ENCODE assay signal across 21 cellular contexts in the genomic region with DNA sequence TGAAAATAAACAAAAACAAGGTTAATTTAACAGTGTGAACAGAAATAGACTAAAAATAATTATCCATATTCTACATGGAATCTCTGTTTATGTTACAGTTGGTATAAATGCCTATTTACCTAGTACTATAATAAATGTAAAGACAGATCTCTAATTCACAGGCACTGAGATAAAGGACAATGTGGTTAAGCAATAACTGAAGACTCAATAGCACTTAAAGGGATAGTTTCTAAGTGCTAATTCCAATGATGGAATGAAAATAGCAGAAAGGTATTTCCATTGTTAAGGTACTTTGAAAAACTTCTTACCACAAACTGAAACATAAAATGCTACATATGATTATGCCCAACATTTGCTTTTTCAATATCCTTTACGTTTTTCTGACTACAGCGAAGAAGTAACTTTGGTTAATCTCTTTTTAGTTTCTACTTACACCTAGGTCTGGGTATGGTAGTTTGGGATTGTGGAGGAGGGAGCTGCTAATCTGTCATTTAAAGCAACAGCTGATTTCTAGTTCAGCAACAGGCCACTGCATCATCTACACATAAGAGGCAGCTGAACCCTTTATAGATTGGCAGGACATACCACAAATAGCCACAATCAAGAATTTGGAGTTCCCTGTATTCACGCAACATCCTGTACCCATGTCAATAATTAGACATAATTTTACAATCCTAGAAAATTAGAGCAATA. TPM values are rescaled to one million over a fixed set of nuclear protein-coding genes. Genes with fewer than 3 reads are reported as not detected.
DNase-seq lines count a peak whose midpoint lies in the region; ATAC-seq, FAIRE-seq and TF ChIP-seq lines count a peak whose summit lies in the region.
"Had no signal": no experiment of that assay in that cellular context is flagged by ENCODE, and none has a peak within 500 bp of the region (broad histone marks: within the 10 kb centered on the region; RNA-seq: fewer than 3 reads in every experiment).

No MANE protein-coding gene starts in this region.

- H3K27me3 ChIP-seq in HUES64 (ENCODE audit: insufficient read depth, low read length) (no peaks in the 10 kb centered on the region), K562 (ENCODE audit: control insufficient read depth in 2 of 2, insufficient read depth in 2 of 2, low read length in 2 of 2) (no peaks in the 10 kb centered on the region), osteoblast (ENCODE audit: insufficient read depth, low read length) (no peaks in the 10 kb centered on the region)
- no peaks in the 10 kb centered on the region for H3K27me3 ChIP-seq in effector memory CD4-positive, alpha-beta T cell (replicated peaks; ENCODE audit: control insufficient read depth, insufficient read depth, low read length, poor library complexity, severe bottlenecking)
- H3K27me3 ChIP-seq: BE2C, dorsolateral prefrontal cortex, esophagus squamous epithelium, suprapubic skin had no signal

- CTCF ChIA-PET in K562 (lab: Yijun Ruan, JAX; ENCODE audit: low intra/inter-chr PET ratio) = no interaction called here
- CTCF ChIA-PET in activated CD4-positive, alpha-beta T cell treated with anti-CD3 and anti-CD28 coated beads for 36 hours (lab: Charles Lee) = interaction anchor here (0.9 to 1.7 kb wide), 4 partner anchors 9 to 102 kb away, joined by 3 to 5 read pairs (median 3); no protein-coding TSS in a partner anchor

- intact Hi-C loops in K562 (cut with micrococcal nuclease) = no loop called here
- intact Hi-C loops in activated CD4-positive, alpha-beta T cell treated with anti-CD3 and anti-CD28 coated beads for 36 hours (cut with DNase I, micrococcal nuclease) = loop anchor here in 1 of 2 experiments (2.0 kb wide), 1 partner anchor 27 kb away; the partner anchor contains the start of gene MAP4K3

- no peak overlapping the region for H3K9ac ChIP-seq in HUES64 (ENCODE audit: low read depth, low read length)
- no peak overlapping the region for H3K9ac ChIP-seq in K562 (ENCODE audit: insufficient read depth in 1 of 2, low read depth in 2 of 2, low read length in 2 of 2)

- no peak for TF ChIP-seq EP300 in K562 (IDR thresholded peaks at IDR 0.05; ENCODE audit: low read length)

- in situ Hi-C loops in K562 (cut with MboI) = no loop called here

- BruUV-seq in K562 (replicated peaks; lab: Mats Ljungman, UMichigan) = no TSS peak

- POLR2A ChIA-PET in K562 (lab: Yijun Ruan, JAX) = interaction anchor here (1.6 to 2.4 kb wide), 2 partner anchors 9 kb away, joined by 9 to 10 read pairs; no protein-coding TSS in a partner anchor
- POLR2A ChIA-PET in activated CD4-positive, alpha-beta T cell treated with anti-CD3 and anti-CD28 coated beads for 36 hours (lab: Charles Lee) = no interaction called here

- H3K4me1 ChIP-seq in HUES64 (ENCODE audit: insufficient read depth, low read length) (peaks cover 80% of the 10 kb centered on the region), K562 (replicated peaks in 1 of 2; ENCODE audit: control insufficient read depth in 2 of 2, insufficient read depth in 2 of 2, low read length in 2 of 2) (peaks cover 0 to 37% of the 10 kb centered on the region in 2 experiments; a peak in 3 of 5 replicates), osteoblast (ENCODE audit: insufficient read depth, low read length) (peaks cover 42% of the 10 kb centered on the region)
- H3K4me1 ChIP-seq in effector memory CD4-positive, alpha-beta T cell (ENCODE audit: control insufficient read depth, insufficient read depth, low read length, poor library complexity, severe bottlenecking) = no peaks in the 10 kb centered on the region
- H3K4me1 ChIP-seq: BE2C had no signal

- no peaks in the 10 kb centered on the region for H3K9me3 ChIP-seq in HUES64 (ENCODE audit: insufficient read depth, low read depth, low read length)
- no peaks in the 10 kb centered on the region for H3K9me3 ChIP-seq in K562 (replicated peaks; ENCODE audit: control insufficient read depth, insufficient read depth, low read depth, low read length)
- H3K9me3 ChIP-seq in osteoblast (ENCODE audit: low read depth, low read length) = no peaks in the 10 kb centered on the region
- H3K9me3 ChIP-seq in effector memory CD4-positive, alpha-beta T cell (ENCODE audit: control insufficient read depth, low read length) = no peaks in the 10 kb centered on the region
- H3K9me3 ChIP-seq: BE2C, esophagus squamous epithelium, suprapubic skin had no signal

- H4K20me1 ChIP-seq in K562 (replicated peaks; ENCODE audit: control insufficient read depth, insufficient read depth, low read length) = no peaks in the 10 kb centered on the region; the same call in 1 of the 2 replicates
- H4K20me1 ChIP-seq in osteoblast (ENCODE audit: insufficient read depth, low read length) = peaks cover 26% of the 10 kb centered on the region

- no peak overlapping the region for H3K4me2 ChIP-seq in K562 (ENCODE audit: insufficient read depth, low read length)
- H3K4me2 ChIP-seq in osteoblast (ENCODE audit: insufficient read depth, low read length) = peak overlapping the region; percentile 78

- DNase-seq in D721Med (ENCODE audit: insufficient read length, low spot score) (no peak), K562 (ENCODE audit: extremely low read depth in 1 of 4, low spot score in 3 of 4) (no peak), osteoblast (ENCODE audit: insufficient read length, low spot score, missing footprints) (no peak)
- no peak for DNase-seq in activated CD4-positive, alpha-beta T cell treated with anti-CD3 and anti-CD28 coated beads for 36 hours
- no peak for DNase-seq in effector memory CD4-positive, alpha-beta T cell
- DNase-seq: activated CD4-positive, alpha-beta memory T cell treated with anti-CD3 and anti-CD28 coated beads, Interleukin-2, amount 10 ng/mL, durations not matched to agents 7 days and 5 days; activated T-cell treated with anti-CD3 and anti-CD28 coated beads, Interleukin-2, amount 50 U/mL, for 24 hours; BE2C; dorsolateral prefrontal cortex; esophagus squamous epithelium; NCI-H1105; NCI-H2171; stimulated activated CD4-positive, alpha-beta T cell treated with anti-CD3 and anti-CD28 coated beads, Interleukin-4, amount 100 ng/mL, for 1 hour; stimulated activated CD8-positive, alpha-beta memory T cell treated with anti-CD3 and anti-CD28 coated beads, Interleukin-4, amount 100 ng/mL, for 48 hours had no signal

- H3K27me3 Mint-ChIP-seq in activated CD4-positive, alpha-beta T cell treated with anti-CD3 and anti-CD28 coated beads for 36 hours = no peaks in the 10 kb centered on the region
- H3K27me3 Mint-ChIP-seq: activated CD4-positive, alpha-beta memory T cell treated with anti-CD3 and anti-CD28 coated beads, Interleukin-2, amount 10 ng/mL, durations not matched to agents 7 days and 5 days; activated T-cell treated with anti-CD3 and anti-CD28 coated beads, Interleukin-2, amount 50 U/mL, for 24 hours; memory B cell had no signal

- ATAC-seq in K562 (peak; percentile 64), GM21723 (IDR thresholded peaks at IDR 0.05; ENCODE audit: unreplicated experiment) (no peak)
- ATAC-seq in activated CD4-positive, alpha-beta T cell treated with anti-CD3 and anti-CD28 coated beads for 36 hours = no peak

- TF ChIP-seq CTCF in D721Med (IDR thresholded peaks at IDR 0.05; ENCODE audit: insufficient read depth, missing control alignments) (no peak), K562 (IDR thresholded peaks at IDR 0.05 in 2 of 3, conservative IDR thresholded peaks at IDR 0.05 in 1 of 3; ENCODE audit: insufficient read depth in 2 of 3, low read depth in 1 of 3, low read length in 3 of 3) (no peak), osteoblast (IDR thresholded peaks at IDR 0.05; ENCODE audit: extremely low read depth, low read depth, low read length) (no peak)

- no peaks in the 10 kb centered on the region for H3K36me3 ChIP-seq in HUES64 (ENCODE audit: insufficient read depth, low read length)
- H3K36me3 ChIP-seq in K562 (ENCODE audit: control insufficient read depth, insufficient read depth, low read length) = peaks cover 4% of the 10 kb centered on the region
- H3K36me3 ChIP-seq in osteoblast (ENCODE audit: insufficient read depth, low read length) = no peaks in the 10 kb centered on the region
- H3K36me3 ChIP-seq in effector memory CD4-positive, alpha-beta T cell (ENCODE audit: control insufficient read depth, insufficient read depth, low read length) = no peaks in the 10 kb centered on the region
- H3K36me3 ChIP-seq: BE2C, esophagus squamous epithelium, suprapubic skin had no signal

- no peak for TF ChIP-seq POLR2A in K562 (conservative IDR thresholded peaks at IDR 0.05)

- H3K4me3 Mint-ChIP-seq in activated CD4-positive, alpha-beta T cell treated with anti-CD3 and anti-CD28 coated beads for 36 hours = no peak overlapping the region
- H3K4me3 Mint-ChIP-seq: activated CD4-positive, alpha-beta memory T cell treated with anti-CD3 and anti-CD28 coated beads, Interleukin-2, amount 10 ng/mL, durations not matched to agents 7 days and 5 days; activated T-cell treated with anti-CD3 and anti-CD28 coated beads, Interleukin-2, amount 50 U/mL, for 24 hours; memory B cell had no signal

- no peak overlapping the region for H3K27ac Mint-ChIP-seq in activated CD4-positive, alpha-beta T cell treated with anti-CD3 and anti-CD28 coated beads for 36 hours
- H3K27ac Mint-ChIP-seq: activated CD4-positive, alpha-beta memory T cell treated with anti-CD3 and anti-CD28 coated beads, Interleukin-2, amount 10 ng/mL, durations not matched to agents 7 days and 5 days had no signal

- peaks cover 71% of the 10 kb centered on the region for H3K4me1 Mint-ChIP-seq in activated CD4-positive, alpha-beta T cell treated with anti-CD3 and anti-CD28 coated beads for 36 hours

- no peaks in the 10 kb centered on the region for H3K9me1 ChIP-seq in K562 (ENCODE audit: control insufficient read depth, insufficient read depth, low read length)

- H2AFZ ChIP-seq in K562 (ENCODE audit: low read depth, low read length) = no peak overlapping the region
- no peak overlapping the region for H2AFZ ChIP-seq in osteoblast (ENCODE audit: low read length)

- FAIRE-seq in D721Med (lab: Jason Lieb, UNC) = peak; percentile 41
- FAIRE-seq in K562 (lab: Jason Lieb, UNC) = no peak
- FAIRE-seq: bronchial epithelial cell, H1 had no signal

- 0 out of 4 replicates have a peak, but pooled peaks of 1 of the 2 experiments have one; percentile 2 for TF ChIP-seq RAD21 in K562 (CRISPR knock-in tag; conservative IDR thresholded peaks at IDR 0.05 in 1 of 2, IDR thresholded peaks at IDR 0.05 in 1 of 2)

- H3K79me2 ChIP-seq in K562 (ENCODE audit: control insufficient read depth, insufficient read depth, low read length) (peaks cover 99% of the 10 kb centered on the region), osteoblast (ENCODE audit: insufficient read depth, low read length) (peaks cover 91% of the 10 kb centered on the region)

- H3K4me3 ChIP-seq in HUES64 (ENCODE audit: low read length) = no peak overlapping the region
- H3K4me3 ChIP-seq in K562 = no peak overlapping the region
- no peak overlapping the region for H3K4me3 ChIP-seq in osteoblast (ENCODE audit: insufficient read depth, low read length)
- no peak overlapping the region for H3K4me3 ChIP-seq in effector memory CD4-positive, alpha-beta T cell (ENCODE audit: insufficient read depth, low read depth, low read length, poor library complexity, severe bottlenecking)
- H3K4me3 ChIP-seq: dorsolateral prefrontal cortex, esophagus squamous epithelium, suprapubic skin had no signal

- H3K27ac ChIP-seq in HUES64 (ENCODE audit: low read depth, low read length) (peak overlapping the region; percentile 1; the same call in 1 of the 2 replicates), K562 (ENCODE audit: extremely low read depth, low read depth, low read length) (no peak overlapping the region), osteoblast (ENCODE audit: low read depth, low read length) (peak overlapping the region; percentile 95)
- H3K27ac ChIP-seq in effector memory CD4-positive, alpha-beta T cell (ENCODE audit: insufficient read depth, low read length, poor library complexity, severe bottlenecking) = no peak overlapping the region
- H3K27ac ChIP-seq: dorsolateral prefrontal cortex, esophagus squamous epithelium, HL-60, suprapubic skin had no signal

- 84% methylated on average over 3 of the region's 3 CpGs for WGBS in HUES64
- WGBS in K562 (ENCODE audit: insufficient coverage, low coverage, missing lambda C conversion rate) = 40% methylated on average over 3 of the region's 3 CpGs

- no peaks in the 10 kb centered on the region for H3K36me3 Mint-ChIP-seq in activated CD4-positive, alpha-beta T cell treated with anti-CD3 and anti-CD28 coated beads for 36 hours (ENCODE audit: low read depth)
- H3K36me3 Mint-ChIP-seq: memory B cell had no signal

- H3K9me3 Mint-ChIP-seq in activated CD4-positive, alpha-beta T cell treated with anti-CD3 and anti-CD28 coated beads for 36 hours (ENCODE audit: low read depth) = no peaks in the 10 kb centered on the region
- H3K9me3 Mint-ChIP-seq: activated CD4-positive, alpha-beta memory T cell treated with anti-CD3 and anti-CD28 coated beads, Interleukin-2, amount 10 ng/mL, durations not matched to agents 7 days and 5 days; activated T-cell treated with anti-CD3 and anti-CD28 coated beads, Interleukin-2, amount 50 U/mL, for 24 hours; memory B cell had no signal

RNA-seq across cellular contexts. Expression of gene MAP4K3, which starts 27.2 kb away (rescaled TPM):
- 31.3 TPM for polyA plus RNA-seq in HUES64 (2013, experiment 1 of 2)
- polyA plus RNA-seq in HUES64 (2013, experiment 2 of 2) = 32.0 TPM
- total RNA-seq in K562 (2011; cell fraction: chromatin; rRNA removed; ENCODE audit: low replicate concordance) = 73.1 and 225 TPM in 2 replicates
- 23.2 and 29.0 TPM in 2 replicates for total RNA-seq in K562 (2011; cell fraction: nucleolus; rRNA removed)
- total RNA-seq in K562 (2011; cell fraction: nucleoplasm; rRNA removed) = 73.0 and 112 TPM in 2 replicates
- 22.6 and 24.4 TPM in 2 replicates for total RNA-seq in K562 (2014; rRNA removed)
- 27.8 and 30.0 TPM in 2 replicates for total RNA-seq in K562 (2014; rRNA removed; fragmentation: Illumina TruSeq; extraction: Trizol)
- 22.1 and 27.0 TPM in 2 replicates for total RNA-seq in K562 (2015; rRNA removed; fragmentation: Illumina TruSeq; extraction: Trizol)
- 16.9 and 22.2 TPM in 2 replicates for total RNA-seq in K562 (2021)
- polyA plus RNA-seq in K562 (2011; rRNA removed) = 16.6 and 18.0 TPM in 2 replicates
- 1.5 and 4.2 TPM in 2 replicates for polyA plus RNA-seq in K562 (2011; cell fraction: cytosol; rRNA removed)
- 22.8 and 28.7 TPM in 2 replicates for polyA plus RNA-seq in K562 (2011; cell fraction: nucleus; rRNA removed)
- polyA plus RNA-seq in K562 (2012) = 8.7 and 10.2 TPM in 2 replicates
- polyA plus RNA-seq in K562 (2014; fragmentation: Illumina TruSeq; extraction: Trizol) = 10.6 and 13.4 TPM in 2 replicates
- polyA plus RNA-seq in K562 (2014; fragmentation: Nextera tagmentation; extraction: Ambion mirVana) = 1 to 10 TPM; 3.1 to 4.4 TPM
- 8.2 and 11.7 TPM in 2 replicates for polyA plus RNA-seq in K562 (2014; rRNA removed)
- 40.5 and 51.3 TPM in 2 replicates for polyA minus RNA-seq in K562 (2011; rRNA and poly(A)+ RNA removed)
- polyA minus RNA-seq in K562 (2011; cell fraction: cytosol; rRNA and poly(A)+ RNA removed) = 6.9 and 14.5 TPM in 2 replicates
- 48.7 and 81.2 TPM in 2 replicates for polyA minus RNA-seq in K562 (2011; cell fraction: nucleus; rRNA and poly(A)+ RNA removed)
- 49.8 and 51.8 TPM in 2 replicates for total RNA-seq in osteoblast
- total RNA-seq in activated CD4-positive, alpha-beta T cell treated with anti-CD3 and anti-CD28 coated beads for 36 hours = 10 to 100 TPM in 1 of 2 experiments, 1 to 10 TPM in 1; 8.1 to 11.8 TPM

Comparison
In these comparisons a context has a peak if more than half of its experiments do, and no peak if none do; other contexts are left out.
1. H3K27ac ChIP-seq: peak in HUES64 (single experiment) and osteoblast (single experiment); none in K562 (single experiment) and effector memory CD4-positive, alpha-beta T cell (single experiment).